ENCODE assay signal across 8 cellular contexts in genomic region chr14:105487449-105487985, GRCh38. TPM values are rescaled to one million over a fixed set of nuclear protein-coding genes. Genes with fewer than 3 reads are reported as not detected.
DNase-seq lines count a peak whose midpoint lies in the region; ATAC-seq and TF ChIP-seq lines count a peak whose summit lies in the region.

No MANE protein-coding gene starts in this region.

- H3K27me3 ChIP-seq in OCI-LY1 (ENCODE audit: insufficient read depth, low read length), result peaks cover 19% of the 10 kb centered on the region
- peaks cover 0 to 3% (median 0%) of the 10 kb centered on the region in 4 donors for H3K27me3 ChIP-seq in upper lobe of left lung

- peaks cover 56% of the 10 kb centered on the region for H3K4me1 Mint-ChIP-seq in activated naive CD8-positive, alpha-beta T cell treated with anti-CD3 and anti-CD28 coated beads, Interleukin-2, amount 50 U/mL, for 24 hours

- 14 to 18% methylated on average over 38 to 40 of the region's 48 CpGs for WGBS in mesodermal cell (ENCODE audit: insufficient coverage in 2 of 2), 2 experiments
- WGBS in upper lobe of left lung, 2 donors, result 0% methylated on average over 2 of the region's 48 CpGs; no CpG with 5 or more reads in 1 of the 2 donors

- H3K36me3 Mint-ChIP-seq in activated naive CD8-positive, alpha-beta T cell treated with anti-CD3 and anti-CD28 coated beads, Interleukin-2, amount 50 U/mL, for 24 hours (ENCODE audit: low read depth), result peaks cover 4% of the 10 kb centered on the region

- no peaks in the 10 kb centered on the region for H3K36me3 ChIP-seq in OCI-LY1 (ENCODE audit: insufficient read depth, low read length)
- peaks cover under 1% of the 10 kb centered on the region for H3K36me3 ChIP-seq in mesodermal cell (ENCODE audit: control insufficient read depth, insufficient read depth, low read length)
- H3K36me3 ChIP-seq in upper lobe of left lung, result no peaks in the 10 kb centered on the region

- H3K27ac Mint-ChIP-seq in activated naive CD8-positive, alpha-beta T cell treated with anti-CD3 and anti-CD28 coated beads, Interleukin-2, amount 50 U/mL, for 24 hours, result peak overlapping the region; percentile 71

- H3K27ac ChIP-seq in OCI-LY1 (ENCODE audit: low read depth, low read length, poor library complexity, severe bottlenecking) (no peak overlapping the region), mesodermal cell (ENCODE audit: low read depth, low read length, severe bottlenecking) (no peak overlapping the region), upper lobe of left lung (peak overlapping the region; percentile 88 to 98 (median 90))

- H3K9me3 ChIP-seq in OCI-LY1 (ENCODE audit: low read length) (no peaks in the 10 kb centered on the region), mesodermal cell (ENCODE audit: control insufficient read depth, low read length) (no peaks in the 10 kb centered on the region), upper lobe of left lung (no peaks in the 10 kb centered on the region)

- no peaks in the 10 kb centered on the region for H3K9me3 Mint-ChIP-seq in activated naive CD8-positive, alpha-beta T cell treated with anti-CD3 and anti-CD28 coated beads, Interleukin-2, amount 50 U/mL, for 24 hours

- H3K9me2 ChIP-seq in OCI-LY1 (ENCODE audit: low read depth, low read length), result no peaks in the 10 kb centered on the region

- ATAC-seq in activated naive CD8-positive, alpha-beta T cell treated with anti-CD3 and anti-CD28 coated beads, Interleukin-2, amount 50 U/mL, for 24 hours, result no peak
- peak in 1 of 2 donors; percentile 0 for ATAC-seq in upper lobe of left lung (ENCODE audit: low FRiP score in 2 of 2)
- ATAC-seq in omental fat pad (ENCODE audit: low FRiP score), result no peak
- ATAC-seq in GM21360 (IDR thresholded peaks at IDR 0.05; ENCODE audit: unreplicated experiment), result no peak

- no peak overlapping the region for H2AFZ ChIP-seq in OCI-LY1 (ENCODE audit: low read length)

- DNase-seq in ELF-1 (ENCODE audit: low read depth, low spot score) (peak; percentile 37), upper lobe of left lung (peak; percentile 70 to 94), omental fat pad (ENCODE audit: low spot score) (no peak), SHP77 treated with DMSO at 0.1 percent for 48 hours (lab: John Stamatoyannopoulos, UW) (no peak)
- peak; percentile 67 for DNase-seq in activated naive CD8-positive, alpha-beta T cell treated with anti-CD3 and anti-CD28 coated beads, Interleukin-2, amount 50 U/mL, for 24 hours

- H3F3A ChIP-seq in OCI-LY1 (ENCODE audit: insufficient read depth, low read length), result no peaks in the 10 kb centered on the region

- H3K27me3 Mint-ChIP-seq in activated naive CD8-positive, alpha-beta T cell treated with anti-CD3 and anti-CD28 coated beads, Interleukin-2, amount 50 U/mL, for 24 hours, result no peaks in the 10 kb centered on the region

- peak overlapping the region; percentile 82 for H3K4me2 ChIP-seq in OCI-LY1 (ENCODE audit: low read length)

- peaks cover 41% of the 10 kb centered on the region for H3K4me1 ChIP-seq in OCI-LY1 (ENCODE audit: insufficient read depth, low read length, severe bottlenecking)
- H3K4me1 ChIP-seq in mesodermal cell (ENCODE audit: control insufficient read depth, insufficient read depth, low read length, poor library complexity, severe bottlenecking), result peaks cover 54% of the 10 kb centered on the region
- peaks cover 78 to 90% (median 82%) of the 10 kb centered on the region in 4 donors for H3K4me1 ChIP-seq in upper lobe of left lung

- peak overlapping the region; percentile 59 for H3K4me3 ChIP-seq in OCI-LY1 (ENCODE audit: low read depth, low read length, poor library complexity, severe bottlenecking)
- peak overlapping the region; percentile 36 for H3K4me3 ChIP-seq in mesodermal cell (ENCODE audit: extremely low read depth, insufficient read depth, low read length, poor library complexity, severe bottlenecking)
- H3K4me3 ChIP-seq in upper lobe of left lung, result peak overlapping the region; percentile 36 to 69 (median 52)

- peak in 2 of 4 donors; percentile 55 to 61 for TF ChIP-seq POLR2A in upper lobe of left lung (IDR thresholded peaks at IDR 0.05)

- peak overlapping the region; percentile 61 for H3K9ac ChIP-seq in OCI-LY1 (ENCODE audit: low read length)

- peak overlapping the region; percentile 81 for H3K4me3 Mint-ChIP-seq in activated naive CD8-positive, alpha-beta T cell treated with anti-CD3 and anti-CD28 coated beads, Interleukin-2, amount 50 U/mL, for 24 hours

- TF ChIP-seq CTCF in OCI-LY1 (IDR thresholded peaks at IDR 0.05; ENCODE audit: low read length) (no peak), upper lobe of left lung (IDR thresholded peaks at IDR 0.05) (no peak), omental fat pad (IDR thresholded peaks at IDR 0.05) (no peak)

- H3K79me2 ChIP-seq in OCI-LY1 (ENCODE audit: insufficient read depth, low read length), result no peaks in the 10 kb centered on the region

- no peaks in the 10 kb centered on the region for H4K20me1 ChIP-seq in OCI-LY1 (ENCODE audit: insufficient read depth, low read length)

- TF ChIP-seq EP300 in upper lobe of left lung (IDR thresholded peaks at IDR 0.05), result no peak

RNA-seq across cellular contexts. Expression of gene CRIP1, which starts 0.8 kb away (rescaled TPM):
- polyA plus RNA-seq in mesodermal cell (2013, experiment 1 of 2), result 50.0 TPM
- 33.7 TPM for polyA plus RNA-seq in mesodermal cell (2013, experiment 2 of 2)
- total RNA-seq in upper lobe of left lung (100 to 1,000 TPM in 4 of 6 donors, 10 to 100 TPM in 2; 26.2 to 425 (median 200) TPM), omental fat pad (10 to 100 TPM; 18.5 to 88.6 (median 43.9) TPM)

RNA-seq across cellular contexts. Expression of gene TEDC1, which starts 3.5 kb away (rescaled TPM):
- polyA plus RNA-seq in mesodermal cell (2013, experiment 1 of 2), result 11.7 TPM
- polyA plus RNA-seq in mesodermal cell (2013, experiment 2 of 2), result 12.2 TPM
- total RNA-seq in upper lobe of left lung (10 to 100 TPM; 13.8 to 38.5 (median 17.4) TPM), omental fat pad (10 to 100 TPM in 2 of 4 donors, 1 to 10 TPM in 2; 2.8 to 18.9 (median 7.4) TPM)

RNA-seq across cellular contexts. Expression of gene CRIP2, which starts 12.9 kb away (rescaled TPM):
- polyA plus RNA-seq in mesodermal cell (2013, experiment 1 of 2), result 108 TPM
- polyA plus RNA-seq in mesodermal cell (2013, experiment 2 of 2), result 76.1 TPM
- total RNA-seq in upper lobe of left lung (100 to 1,000 TPM in 5 of 6 donors, 10 to 100 TPM in 1; 55.5 to 422 (median 190) TPM), omental fat pad (100 to 1,000 TPM in 2 of 4 donors, 10 to 100 TPM in 2; 63.4 to 177 (median 122) TPM)

RNA-seq across cellular contexts. Expression of gene TMEM121, which starts 38.9 kb away (rescaled TPM):
- polyA plus RNA-seq in mesodermal cell (2013, experiment 1 of 2), result 6.6 TPM
- polyA plus RNA-seq in mesodermal cell (2013, experiment 2 of 2), result 4.8 TPM
- total RNA-seq in upper lobe of left lung, result 1 to 10 TPM in 4 of 6 donors, under 1 TPM in 1, not detected in 1; 0.69 to 4.6 (median 3.8) TPM
- 1 to 10 TPM; 3.5 to 5.6 (median 4.1) TPM for total RNA-seq in omental fat pad

Comparison
In these comparisons a context has a peak if more than half of its experiments do, and no peak if none do; other contexts are left out.
1. DNase-seq: peak in ELF-1 (single experiment), activated naive CD8-positive, alpha-beta T cell treated with anti-CD3 and anti-CD28 coated beads, Interleukin-2, amount 50 U/mL, for 24 hours (single experiment) and upper lobe of left lung (2 of 2); none in omental fat pad (single experiment) and SHP77 treated with DMSO at 0.1 percent for 48 hours (single experiment).
2. H3K27ac ChIP-seq: peak in upper lobe of left lung (4 of 4); none in OCI-LY1 (single experiment) and mesodermal cell (single experiment).
3. Peak in every context shown above with its lines, with median percentiles within 50 percentile points of each other: H3K4me3 ChIP-seq.